10 cellular contexts compared by ENCODE assay signal in the genomic region with DNA sequence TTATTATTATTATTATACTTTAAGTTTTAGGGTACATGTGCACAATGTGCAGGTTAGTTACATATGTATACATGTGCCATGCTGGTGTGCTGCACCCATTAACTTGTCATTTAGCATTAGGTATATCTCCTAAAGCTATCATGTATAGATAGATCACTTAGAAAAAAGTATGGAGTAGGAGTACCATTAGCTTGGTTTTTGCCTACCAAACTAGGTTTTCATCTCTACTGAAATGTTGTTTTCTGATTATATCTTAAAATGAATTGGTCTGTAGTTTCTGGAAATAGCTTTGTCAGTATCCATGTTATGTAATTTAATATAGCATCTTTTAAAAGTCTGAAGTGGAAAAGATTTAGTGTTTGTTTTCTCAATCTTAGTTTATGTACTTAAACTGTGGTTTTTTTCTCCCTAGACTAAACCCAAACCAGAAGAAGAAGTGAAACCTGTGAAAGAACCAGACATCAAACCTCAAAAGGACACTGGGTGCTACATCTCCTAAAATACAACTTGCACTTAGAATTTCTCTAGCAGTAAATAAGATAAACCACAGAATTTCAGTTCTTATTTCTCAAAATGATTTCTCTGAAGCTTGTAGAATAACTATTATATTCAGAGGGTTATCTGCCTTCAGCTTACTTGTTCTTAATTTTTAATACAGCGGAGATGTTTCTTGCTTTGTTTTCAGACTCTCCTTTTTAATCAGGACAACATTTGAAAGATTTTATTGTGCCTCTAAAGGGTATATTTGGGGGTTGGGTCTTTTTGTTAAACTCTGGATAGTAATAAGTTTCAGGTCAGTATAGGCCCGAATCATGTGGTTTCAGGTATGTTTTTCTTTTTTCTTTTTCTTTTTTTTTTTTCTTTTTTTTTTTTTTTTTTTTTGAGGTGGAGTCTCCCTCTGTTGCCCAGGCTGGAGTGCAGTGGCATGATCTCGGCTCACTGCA. TPM values are rescaled to one million over a fixed set of nuclear protein-coding genes. Genes with fewer than 3 reads are reported as not detected.
DNase-seq lines count a peak whose midpoint lies in the region; ATAC-seq and TF ChIP-seq lines count a peak whose summit lies in the region.
"Had no signal": no experiment of that assay in that cellular context is flagged by ENCODE, and none has a peak within 500 bp of the region (broad histone marks: within the 10 kb centered on the region; RNA-seq: fewer than 3 reads in every experiment).

No MANE protein-coding gene starts in this region.

- TF ChIP-seq CTCF in H9 (conservative IDR thresholded peaks at IDR 0.05): no peak
- no peak for TF ChIP-seq CTCF in uterus (IDR thresholded peaks at IDR 0.05)

- no peak overlapping the region for H3K27ac Mint-ChIP-seq in H9

- no peak overlapping the region for H2BK15ac ChIP-seq in H9 (ENCODE audit: low read depth, low read length)

- no peak overlapping the region for H2BK20ac ChIP-seq in H9 (ENCODE audit: low read depth, low read length, poor library complexity, severe bottlenecking)

- no peak overlapping the region for H3K56ac ChIP-seq in H9 (ENCODE audit: insufficient read length, low read depth, low read length)

- no peaks in the 10 kb centered on the region for H3K9me3 Mint-ChIP-seq in H9

- no peak overlapping the region for H2BK120ac ChIP-seq in H9 (ENCODE audit: low read depth, low read length, poor library complexity, severe bottlenecking)

- H3K27me3 ChIP-seq in H9 (ENCODE audit: insufficient read depth, low read length) (no peaks in the 10 kb centered on the region), uterus (no peaks in the 10 kb centered on the region)

- H2BK12ac ChIP-seq in H9 (ENCODE audit: insufficient read length, low read depth, low read length): no peak overlapping the region

- H3K36me3 ChIP-seq in uterus: no peaks in the 10 kb centered on the region

- H2AFZ ChIP-seq in H9 (ENCODE audit: low read length): no peak overlapping the region

- peak; percentile 69 for DNase-seq in medulla oblongata (ENCODE audit: extremely low spot score)
- no peak for DNase-seq in H9
- no peak for DNase-seq in erythroblast (lab: John Stamatoyannopoulos, UW)
- no peak for DNase-seq in NCI-H345 treated with DMSO at 0.1 percent for 48 hours (lab: John Stamatoyannopoulos, UW; ENCODE audit: unreplicated experiment)
- DNase-seq in uterus: no peak
- DNase-seq: NCI-H226 had no signal

- H3K23me2 ChIP-seq in H9 (ENCODE audit: insufficient read length, low read depth, low read length, poor library complexity, severe bottlenecking): peaks cover 2% of the 10 kb centered on the region

- no peak overlapping the region for H3K14ac ChIP-seq in H9 (ENCODE audit: insufficient read depth, low read length)

- no peak for TF ChIP-seq POLR2A in erythroblast (IDR thresholded peaks at IDR 0.05; ENCODE audit: low read length)
- no peak for TF ChIP-seq POLR2A in uterus (IDR thresholded peaks at IDR 0.05)

- ATAC-seq in GM18861 (IDR thresholded peaks at IDR 0.05; ENCODE audit: unreplicated experiment): peak; percentile 97
- ATAC-seq in GM21723 (IDR thresholded peaks at IDR 0.05; ENCODE audit: unreplicated experiment): peak; percentile 99
- peak; percentile 98 for ATAC-seq in HG03521 (IDR thresholded peaks at IDR 0.05; ENCODE audit: unreplicated experiment)

- H3K9me3 ChIP-seq in H9 (ENCODE audit: control insufficient read depth, low read depth, low read length) (no peaks in the 10 kb centered on the region), uterus (no peaks in the 10 kb centered on the region)

- no peak overlapping the region for H3K4me2 ChIP-seq in H9 (ENCODE audit: insufficient read depth, insufficient read length, low read length)

- H3K79me1 ChIP-seq in H9 (ENCODE audit: insufficient read depth, low read depth, low read length, poor library complexity, severe bottlenecking): no peaks in the 10 kb centered on the region

- no peaks in the 10 kb centered on the region for H3K27me3 Mint-ChIP-seq in H9 (ENCODE audit: low read depth)

- H3K23ac ChIP-seq in H9 (ENCODE audit: insufficient read length, low read depth, low read length): no peak overlapping the region

- H3K9ac ChIP-seq in H9 (ENCODE audit: extremely low read depth, insufficient read length, low read length): no peak overlapping the region

- H2AK5ac ChIP-seq in H9 (ENCODE audit: insufficient read length, low read length): no peak overlapping the region

- H4K8ac ChIP-seq in H9 (replicated peaks; ENCODE audit: insufficient read length, low read depth, low read length): no peak overlapping the region

- H3K18ac ChIP-seq in H9 (ENCODE audit: insufficient read length, low read depth, low read length): no peak overlapping the region

- no peak overlapping the region for H3T11ph ChIP-seq in H9 (ENCODE audit: low read length)

- WGBS in H9 (ENCODE audit: extremely low coverage, insufficient read length, low lambda C conversion rate): no CpG with 5 or more reads among the region's 3 CpGs

- H3K36me3 Mint-ChIP-seq in H9 (ENCODE audit: insufficient read depth in 1 of 3, low read depth in 3 of 3): peaks cover 11 to 50% (median 49%) of the 10 kb centered on the region in 3 experiments; a peak in 6 of 7 replicates

- no peak overlapping the region for H3K4me3 Mint-ChIP-seq in H9

- intact Hi-C loops in uterus (cut with DNase I; ENCODE audit: low total_unique reads): no loop called here

- no peak overlapping the region for H3K4ac ChIP-seq in H9 (ENCODE audit: low read depth, low read length)

- peaks cover 3 to 9% of the 10 kb centered on the region in 2 experiments for H3K4me1 Mint-ChIP-seq in H9

- H3K4me1 ChIP-seq in H9 (ENCODE audit: insufficient read depth, low read length): peaks cover 7% of the 10 kb centered on the region; the same call in 1 of the 2 replicates
- H3K4me1 ChIP-seq in uterus: no peaks in the 10 kb centered on the region

- no peak overlapping the region for H4K91ac ChIP-seq in H9 (ENCODE audit: insufficient read length, low read depth, low read length)

- H2BK5ac ChIP-seq in H9 (ENCODE audit: insufficient read length, low read length): no peak overlapping the region

- H3K27ac ChIP-seq in H9 (ENCODE audit: insufficient read length, low read depth, low read length): no peak overlapping the region
- H3K27ac ChIP-seq in uterus: no peak overlapping the region

- no peaks in the 10 kb centered on the region for H3K79me2 ChIP-seq in H9 (ENCODE audit: insufficient read depth, low read length)

- no peaks in the 10 kb centered on the region for H4K20me1 ChIP-seq in H9 (ENCODE audit: control insufficient read depth, insufficient read depth, insufficient read length)

- no peak overlapping the region for H3K4me3 ChIP-seq in uterus

- H4K5ac ChIP-seq in H9 (ENCODE audit: insufficient read length, low read depth, low read length): no peak overlapping the region

RNA-seq across cellular contexts. Expression of a gene that starts 4.5 kb away (rescaled TPM):
- total RNA-seq in H9 (2021) (not detected in 2 replicates), uterus (under 1 TPM in 1 of 4 donors, not detected in 3; 0.40 TPM)
- total RNA-seq: myocyte had no signal

RNA-seq across cellular contexts. Expression of a gene that starts 20.1 kb away (rescaled TPM):
- 27.8 and 28.2 TPM in 2 replicates for total RNA-seq in H9 (2021)
- 10 to 100 TPM; 12.1 to 74.7 (median 32.2) TPM for total RNA-seq in uterus

RNA-seq across cellular contexts. Expression of a gene that starts 20.2 kb away (rescaled TPM):
- total RNA-seq in H9 (2021): 91.1 and 92.8 TPM in 2 replicates
- total RNA-seq in uterus: 10 to 100 TPM; 20.2 to 94.1 (median 74.0) TPM
